In genomic region chr20:46398963-46399362, GRCh38 we compare ENCODE assay signal across 11 cellular contexts.
DNase-seq lines count a peak whose midpoint lies in the region; ATAC-seq lines count a peak whose summit lies in the region.
"Had no signal": no experiment of that assay in that cellular context is flagged by ENCODE, and none has a peak within 500 bp of the region (broad histone marks: within the 10 kb centered on the region; RNA-seq: fewer than 3 reads in every experiment).

No MANE protein-coding gene starts in this region.

- H3K27me3 Mint-ChIP-seq in T-helper 2 cell treated with Interferon-gamma antibody and Interleukin-4, amounts not matched to agents 5 μg/mL and 100 μg/mL, for 36 hours (ENCODE audit: low read depth): no peaks in the 10 kb centered on the region

- H3K27ac ChIP-seq in effector memory CD4-positive, alpha-beta T cell (ENCODE audit: insufficient read depth, low read length, poor library complexity, severe bottlenecking): peak overlapping the region; percentile 74

- H3K36me3 Mint-ChIP-seq in T-helper 2 cell treated with Interferon-gamma antibody and Interleukin-4, amounts not matched to agents 5 μg/mL and 100 μg/mL, for 36 hours (ENCODE audit: low read depth): peaks cover 23% of the 10 kb centered on the region
- peaks cover 54% of the 10 kb centered on the region for H3K36me3 Mint-ChIP-seq in stimulated activated effector memory CD8-positive, alpha-beta T cell treated with anti-CD3 and anti-CD28 coated beads, Interleukin-12 subunit alpha, Interleukin-12 subunit beta, amount 100 ng/mL, for 72 hours

- H3K27me3 ChIP-seq in effector memory CD4-positive, alpha-beta T cell (replicated peaks; ENCODE audit: control insufficient read depth, insufficient read depth, low read length, poor library complexity, severe bottlenecking): no peaks in the 10 kb centered on the region

- H3K4me3 Mint-ChIP-seq in T-helper 2 cell treated with Interferon-gamma antibody and Interleukin-4, amounts not matched to agents 5 μg/mL and 100 μg/mL, for 36 hours: peak overlapping the region; percentile 48
- peak overlapping the region; percentile 61 for H3K4me3 Mint-ChIP-seq in stimulated activated effector memory CD8-positive, alpha-beta T cell treated with anti-CD3 and anti-CD28 coated beads, Interleukin-12 subunit alpha, Interleukin-12 subunit beta, amount 100 ng/mL, for 72 hours

- no peaks in the 10 kb centered on the region for H3K9me3 ChIP-seq in effector memory CD4-positive, alpha-beta T cell (ENCODE audit: control insufficient read depth, low read length)

- H3K36me3 ChIP-seq in effector memory CD4-positive, alpha-beta T cell (ENCODE audit: control insufficient read depth, insufficient read depth, low read length): peaks cover 24% of the 10 kb centered on the region

- peaks cover 55% of the 10 kb centered on the region for H3K4me1 ChIP-seq in effector memory CD4-positive, alpha-beta T cell (ENCODE audit: control insufficient read depth, insufficient read depth, low read length, poor library complexity, severe bottlenecking)

- no peak overlapping the region for H3K4me3 ChIP-seq in effector memory CD4-positive, alpha-beta T cell (ENCODE audit: insufficient read depth, low read depth, low read length, poor library complexity, severe bottlenecking)

- H3K4me1 Mint-ChIP-seq in T-helper 2 cell treated with Interferon-gamma antibody and Interleukin-4, amounts not matched to agents 5 μg/mL and 100 μg/mL, for 36 hours (ENCODE audit: low read depth): peaks cover 44% of the 10 kb centered on the region
- peaks cover 71% of the 10 kb centered on the region for H3K4me1 Mint-ChIP-seq in stimulated activated effector memory CD8-positive, alpha-beta T cell treated with anti-CD3 and anti-CD28 coated beads, Interleukin-12 subunit alpha, Interleukin-12 subunit beta, amount 100 ng/mL, for 72 hours

- H3K9me3 Mint-ChIP-seq in T-helper 2 cell treated with Interferon-gamma antibody and Interleukin-4, amounts not matched to agents 5 μg/mL and 100 μg/mL, for 36 hours: no peaks in the 10 kb centered on the region
- H3K9me3 Mint-ChIP-seq in stimulated activated effector memory CD8-positive, alpha-beta T cell treated with anti-CD3 and anti-CD28 coated beads, Interleukin-12 subunit alpha, Interleukin-12 subunit beta, amount 100 ng/mL, for 72 hours: no peaks in the 10 kb centered on the region

- ATAC-seq in stimulated activated effector memory CD8-positive, alpha-beta T cell treated with anti-CD3 and anti-CD28 coated beads, Interleukin-12 subunit alpha, Interleukin-12 subunit beta, amount 100 ng/mL, for 72 hours: no peak
- ATAC-seq in HG03432 (IDR thresholded peaks at IDR 0.05; ENCODE audit: unreplicated experiment): no peak
- no peak for ATAC-seq in HG02763 (IDR thresholded peaks at IDR 0.05; ENCODE audit: unreplicated experiment)

- H3K27ac Mint-ChIP-seq in T-helper 2 cell treated with Interferon-gamma antibody and Interleukin-4, amounts not matched to agents 5 μg/mL and 100 μg/mL, for 36 hours: peak overlapping the region; percentile 53
- peak overlapping the region; percentile 52 for H3K27ac Mint-ChIP-seq in stimulated activated effector memory CD8-positive, alpha-beta T cell treated with anti-CD3 and anti-CD28 coated beads, Interleukin-12 subunit alpha, Interleukin-12 subunit beta, amount 100 ng/mL, for 72 hours

- DNase-seq in T-helper 2 cell treated with Interferon-gamma antibody and Interleukin-4, amounts not matched to agents 5 μg/mL and 100 μg/mL, for 36 hours (ENCODE audit: low spot score): no peak
- DNase-seq in T-helper 2 cell (no peak), NCI-H146 treated with DMSO at 0.1 percent for 48 hours (lab: John Stamatoyannopoulos, UW; ENCODE audit: unreplicated experiment) (peak; percentile 21), amniotic stem cell (lab: John Stamatoyannopoulos, UW) (no peak)
- no peak for DNase-seq in effector memory CD4-positive, alpha-beta T cell
- no peak for DNase-seq in stimulated activated effector memory CD8-positive, alpha-beta T cell treated with anti-CD3 and anti-CD28 coated beads, Interleukin-12 subunit alpha, Interleukin-12 subunit beta, amount 100 ng/mL, for 72 hours (ENCODE audit: low spot score in 2 of 2)
- DNase-seq: erythroblast, NCI-H1092 treated with DMSO at 0.1 percent for 48 hours, OCI-M1 had no signal
